In genomic region chr18:52340466-52341378, GRCh38 we compare ENCODE assay signal across 12 cellular contexts. TPM values are rescaled to one million over a fixed set of nuclear protein-coding genes. Genes with fewer than 3 reads are reported as not detected.
DNase-seq lines count a peak whose midpoint lies in the region; ATAC-seq and TF ChIP-seq lines count a peak whose summit lies in the region.
"Had no signal": no experiment of that assay in that cellular context is flagged by ENCODE, and none has a peak within 500 bp of the region (broad histone marks: within the 10 kb centered on the region; RNA-seq: fewer than 3 reads in every experiment).

No MANE protein-coding gene starts in this region.

- intact Hi-C loops in mammary epithelial cell (cut with micrococcal nuclease): no loop called here
- intact Hi-C loops in lower lobe of right lung (cut with DNase I): no loop called here
- intact Hi-C loops in tibial artery (cut with DNase I; ENCODE audit: low total_unique reads): no loop called here

- no peak overlapping the region for H3K27ac ChIP-seq in mammary epithelial cell (ENCODE audit: insufficient read depth, low read depth, low read length)
- no peak overlapping the region for H3K27ac ChIP-seq in lower lobe of right lung
- no peak overlapping the region for H3K27ac ChIP-seq in tibial artery
- H3K27ac ChIP-seq: upper lobe of left lung had no signal

- BruUV-seq in mammary epithelial cell (replicated peaks; lab: Mats Ljungman, UMichigan): no TSS peak

- WGBS in mammary epithelial cell (ENCODE audit: low coverage, missing lambda C conversion rate): 8% methylated on average over 35 of the region's 38 CpGs

- H3K9me3 ChIP-seq in mammary epithelial cell (replicated peaks; ENCODE audit: insufficient read depth, low read length): no peaks in the 10 kb centered on the region
- no peaks in the 10 kb centered on the region for H3K9me3 ChIP-seq in lower lobe of right lung
- H3K9me3 ChIP-seq in tibial artery: no peaks in the 10 kb centered on the region
- H3K9me3 ChIP-seq: upper lobe of left lung had no signal

- no peaks in the 10 kb centered on the region for H4K20me1 ChIP-seq in mammary epithelial cell (ENCODE audit: insufficient read depth, low read length)

- H3K4me2 ChIP-seq in mammary epithelial cell (ENCODE audit: insufficient read depth, low read depth, low read length): peak overlapping the region; percentile 77

- H3K4me1 ChIP-seq in mammary epithelial cell (ENCODE audit: insufficient read depth, low read length) (peaks cover 12% of the 10 kb centered on the region), lower lobe of right lung (no peaks in the 10 kb centered on the region), tibial artery (peaks cover 0 to 26% (median 12%) of the 10 kb centered on the region in 4 donors)

- H3K79me2 ChIP-seq in mammary epithelial cell (ENCODE audit: insufficient read depth, low read length): no peaks in the 10 kb centered on the region

- no peaks in the 10 kb centered on the region for H3K36me3 ChIP-seq in mammary epithelial cell (ENCODE audit: insufficient read depth, low read length)
- H3K36me3 ChIP-seq in lower lobe of right lung: no peaks in the 10 kb centered on the region
- H3K36me3 ChIP-seq in tibial artery: no peaks in the 10 kb centered on the region
- H3K36me3 ChIP-seq: upper lobe of left lung had no signal

- H2AFZ ChIP-seq in mammary epithelial cell (ENCODE audit: low read depth, low read length): peak overlapping the region; percentile 78

- no peak for ATAC-seq in lower lobe of right lung

- peak overlapping the region in 1 of 3 experiments; percentile 5 for H3K4me3 ChIP-seq in mammary epithelial cell (replicated peaks in 1 of 3; ENCODE audit: insufficient read depth in 1 of 3, low read depth in 2 of 3, low read length in 3 of 3)
- H3K4me3 ChIP-seq in lower lobe of right lung: peak overlapping the region; percentile 38
- peak overlapping the region; percentile 19 to 34 for H3K4me3 ChIP-seq in tibial artery

- no peak overlapping the region for H3K9ac ChIP-seq in mammary epithelial cell (ENCODE audit: insufficient read depth, low read length)

- no peak for TF ChIP-seq CTCF in mammary epithelial cell (conservative IDR thresholded peaks at IDR 0.05 in 1 of 2, IDR thresholded peaks at IDR 0.05 in 1 of 2; ENCODE audit: extremely low read depth in 1 of 2, insufficient read depth in 1 of 2, low read depth in 1 of 2, low read length in 2 of 2)
- TF ChIP-seq CTCF in lower lobe of right lung (IDR thresholded peaks at IDR 0.05): no peak
- no peak for TF ChIP-seq CTCF in tibial artery (IDR thresholded peaks at IDR 0.05)
- TF ChIP-seq CTCF in GM10266 (IDR thresholded peaks at IDR 0.05; ENCODE audit: control insufficient read depth, insufficient read depth, low read depth, missing control alignments): no peak

- DNase-seq in NCI-H2171 treated with DMSO at 0.1 percent for 48 hours (lab: John Stamatoyannopoulos, UW) (peak; percentile 7), NCI-H2171 (lab: John Stamatoyannopoulos, UW) (no peak), mammary epithelial cell (peak; percentile 19), lower lobe of right lung (no peak), tibial artery (no peak), GM10266 (ENCODE audit: extremely low spot score) (no peak), DMS114 treated with DMSO at 0.1 percent for 48 hours (lab: John Stamatoyannopoulos, UW; ENCODE audit: unreplicated experiment) (no peak), GDM1 (lab: John Stamatoyannopoulos, UW) (no peak)
- DNase-seq: activated CD4-positive, alpha-beta T cell treated with anti-CD3 and anti-CD28 coated beads for 48 hours; cortex of kidney had no signal

- CTCF ChIA-PET in mammary epithelial cell (lab: Charles Lee; ENCODE audit: low non-redundant PET): interaction anchor here (0.5 kb wide), 1 partner anchor 19 kb away, joined by 3 read pairs; no protein-coding TSS in a partner anchor

- peaks cover 32% of the 10 kb centered on the region for H3K27me3 ChIP-seq in mammary epithelial cell (ENCODE audit: insufficient read depth, low read length)
- peaks cover 45% of the 10 kb centered on the region for H3K27me3 ChIP-seq in lower lobe of right lung (ENCODE audit: low read depth)
- H3K27me3 ChIP-seq in tibial artery: peaks cover 0 to 56% of the 10 kb centered on the region in 2 donors

- dilution Hi-C loops in mammary epithelial cell (cut with HindIII; ENCODE audit: low sequenced_read_pairs): no loop called here

- in situ Hi-C loops in mammary epithelial cell (cut with MboI; ENCODE audit: low sequenced_read_pairs in 2 of 2): no loop called here

RNA-seq across cellular contexts. Expression of gene DCC, which starts 0.7 kb away (rescaled TPM):
- total RNA-seq in mammary epithelial cell (not detected), lower lobe of right lung (4.5 TPM)
- not detected for polyA plus RNA-seq in mammary epithelial cell
- not detected for polyA minus RNA-seq in mammary epithelial cell
- total RNA-seq: activated T-helper 2 cell treated with anti-CD3 and anti-CD28 coated beads, Interferon-gamma antibody, Interleukin-2, Interleukin-4, amounts not matched to agents 10 μg/mL and 5 μg/mL and 100 μg/mL, durations not matched to agents 14 hours and 24 hours and 36 hours had no signal

Comparison
In these comparisons a context has a peak if more than half of its experiments do, and no peak if none do; other contexts are left out.
1. DNase-seq: peak in NCI-H2171 treated with DMSO at 0.1 percent for 48 hours (single experiment) and mammary epithelial cell (single experiment); none in NCI-H2171 (single experiment), lower lobe of right lung (single experiment), tibial artery (0 of 2), GM10266 (single experiment), DMS114 treated with DMSO at 0.1 percent for 48 hours (single experiment) and GDM1 (single experiment).